In the genomic region with DNA sequence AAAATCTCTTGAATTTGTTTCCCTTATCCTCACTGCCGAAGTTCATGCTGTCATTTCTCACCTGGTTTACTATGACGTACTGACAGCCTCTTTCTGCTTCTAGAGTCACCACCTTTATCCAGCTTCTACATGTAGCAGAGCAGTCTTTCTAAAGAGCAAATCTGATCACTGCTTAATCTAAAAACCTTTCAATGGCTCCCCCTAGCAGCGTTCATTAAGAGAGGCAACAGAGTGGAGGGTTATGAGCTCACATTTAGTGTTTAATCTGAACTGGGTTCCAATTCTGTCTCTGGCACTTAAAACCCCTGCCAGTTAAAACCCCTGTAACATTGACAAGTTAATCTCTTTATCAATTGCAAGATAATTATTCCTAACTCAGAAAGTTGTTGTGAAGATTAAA, we compare ENCODE assay signal across 8 cellular contexts. TPM values are rescaled to one million over a fixed set of nuclear protein-coding genes. Genes with fewer than 3 reads are reported as not detected.
DNase-seq lines count a peak whose midpoint lies in the region; FAIRE-seq and TF ChIP-seq lines count a peak whose summit lies in the region.

No MANE protein-coding gene starts in this region.

- peaks cover 69% of the 10 kb centered on the region for H3K4me1 Mint-ChIP-seq in brain
- H3K4me1 Mint-ChIP-seq in endothelial cell (ENCODE audit: unreplicated experiment), result peaks cover 13% of the 10 kb centered on the region

- no peak for DNase-seq in AG09319 (ENCODE audit: extremely low read depth, low read depth)
- peak; percentile 27 for DNase-seq in NCI-H2196 treated with DMSO at 0.1 percent for 48 hours (lab: John Stamatoyannopoulos, UW; ENCODE audit: unreplicated experiment)
- peak; percentile 60 for DNase-seq in small intestine
- no peak for DNase-seq in endothelial cell (ENCODE audit: low spot score)
- no peak for DNase-seq in stimulated activated CD4-positive, alpha-beta T cell treated with anti-CD3 and anti-CD28 coated beads, Interleukin-2, amount 100 ng/mL, for 24 hours
- no peak for DNase-seq in GOT3 (lab: John Stamatoyannopoulos, UW)

- TF ChIP-seq CTCF in AG09319 (IDR thresholded peaks at IDR 0.05; ENCODE audit: low read depth, low read length), result peak; percentile 47
- TF ChIP-seq CTCF in GM12873 (IDR thresholded peaks at IDR 0.05; ENCODE audit: insufficient read depth, low read depth, low read length, missing control alignments), result peak; percentile 59
- peak; percentile 32 to 40 for TF ChIP-seq CTCF in brain (conservative IDR thresholded peaks at IDR 0.05)
- TF ChIP-seq CTCF in endothelial cell (IDR thresholded peaks at IDR 0.05; ENCODE audit: unreplicated experiment), result no peak

- H3K9me3 Mint-ChIP-seq in brain (peaks cover 0 to 6% (median 0%) of the 10 kb centered on the region in 5 experiments), endothelial cell (ENCODE audit: unreplicated experiment) (no peaks in the 10 kb centered on the region)

- no peak overlapping the region for H3K4me3 ChIP-seq in small intestine (ENCODE audit: low read depth in 1 of 2, low read length in 2 of 2)

- H3K36me3 Mint-ChIP-seq in brain (peaks cover 13% of the 10 kb centered on the region), endothelial cell (ENCODE audit: low read depth, unreplicated experiment) (peaks cover 7% of the 10 kb centered on the region)

- H3K36me3 ChIP-seq in small intestine (ENCODE audit: control insufficient read depth in 2 of 2, insufficient read depth in 2 of 2, low read length in 2 of 2), result no peaks in the 10 kb centered on the region

- no peak overlapping the region for H3K27ac ChIP-seq in small intestine (ENCODE audit: low read depth in 1 of 2, low read length in 1 of 2)

- peak overlapping the region; percentile 70 to 94 (median 77) for H3K4me3 Mint-ChIP-seq in brain
- no peak overlapping the region for H3K4me3 Mint-ChIP-seq in endothelial cell (ENCODE audit: unreplicated experiment)

- peaks cover 0 to 6% of the 10 kb centered on the region in 2 donors for H3K4me1 ChIP-seq in small intestine (ENCODE audit: control insufficient read depth in 2 of 2, insufficient read depth in 1 of 2, low read depth in 1 of 2, low read length in 1 of 2)

- no peaks in the 10 kb centered on the region for H3K27me3 ChIP-seq in small intestine (ENCODE audit: control insufficient read depth in 2 of 2, insufficient read depth in 2 of 2, low read length in 2 of 2)

- peak overlapping the region in 4 of 5 experiments; percentile 31 to 82 (median 58) for H3K27ac Mint-ChIP-seq in brain
- no peak overlapping the region for H3K27ac Mint-ChIP-seq in endothelial cell (ENCODE audit: unreplicated experiment)

- H3K9me3 ChIP-seq in small intestine (ENCODE audit: control insufficient read depth, low read depth), result no peaks in the 10 kb centered on the region

- peaks cover 13% of the 10 kb centered on the region for H3K27me3 Mint-ChIP-seq in brain
- peaks cover 12% of the 10 kb centered on the region for H3K27me3 Mint-ChIP-seq in endothelial cell (ENCODE audit: unreplicated experiment)

- FAIRE-seq in small intestine (lab: Jason Lieb, UNC), result no peak

- 29 to 38% (median 33%) methylated on average over 3 of the region's 3 CpGs for WGBS in small intestine, 3 donors

RNA-seq across cellular contexts. Expression of a gene that starts 4.4 kb away (rescaled TPM):
- polyA plus RNA-seq in brain (ENCODE audit: insufficient read depth, low read depth, low replicate concordance), result 79.8 TPM
- 10 to 100 TPM; 13.0 to 20.8 (median 14.8) TPM for polyA plus RNA-seq in small intestine
- 47.9 TPM for total RNA-seq in endothelial cell (ENCODE audit: unreplicated experiment)

Comparison
In these comparisons a context has a peak if more than half of its experiments do, and no peak if none do; other contexts are left out.
1. DNase-seq: peak in NCI-H2196 treated with DMSO at 0.1 percent for 48 hours (single experiment) and small intestine (single experiment); none in AG09319 (single experiment), endothelial cell (single experiment), stimulated activated CD4-positive, alpha-beta T cell treated with anti-CD3 and anti-CD28 coated beads, Interleukin-2, amount 100 ng/mL, for 24 hours (0 of 2) and GOT3 (single experiment).